Comparison of ENCODE assay signal across 1 cellular context in genomic region chr17:78885956-78886355, GRCh38.
TF ChIP-seq lines count a peak whose summit lies in the region.

No MANE protein-coding gene starts in this region.

TF ChIP-seq in SK-N-SH, 30 proteins besides CTCF, POLR2A, EP300 and RAD21 (continued from another document):
- TF ChIP-seq REST (IDR thresholded peaks at IDR 0.05; ENCODE audit: low read depth, low read length) (no peak), GABPA (IDR thresholded peaks at IDR 0.05; ENCODE audit: low read depth) (no peak), PBX3 (IDR thresholded peaks at IDR 0.05) (no peak), MXI1 (IDR thresholded peaks at IDR 0.05; ENCODE audit: low read depth, low read length) (no peak), RFX5 (IDR thresholded peaks at IDR 0.05; ENCODE audit: low read length) (no peak), RCOR1 (IDR thresholded peaks at IDR 0.05; ENCODE audit: low read length) (no peak), TCF12 (IDR thresholded peaks at IDR 0.05) (no peak), FOXM1 (IDR thresholded peaks at IDR 0.05; ENCODE audit: low read depth) (no peak), MAX (IDR thresholded peaks at IDR 0.05; ENCODE audit: low read depth) (no peak), SIN3A (IDR thresholded peaks at IDR 0.05; ENCODE audit: borderline replicate concordance, low read depth, low read length) (no peak), EZH2phosphoT487 (IDR thresholded peaks at IDR 0.05; ENCODE audit: borderline replicate concordance, low read depth) (no peak), USF2 (IDR thresholded peaks at IDR 0.05; ENCODE audit: borderline replicate concordance, low read depth, low read length) (no peak), MEF2A (IDR thresholded peaks at IDR 0.05; ENCODE audit: borderline replicate concordance, low read depth) (no peak), NFIC (IDR thresholded peaks at IDR 0.05; ENCODE audit: borderline replicate concordance) (no peak)
